Comparison of ENCODE assay signal across 25 cellular contexts in genomic region chr19:35724560-35724959, GRCh38. TPM values are rescaled to one million over a fixed set of nuclear protein-coding genes. Genes with fewer than 3 reads are reported as not detected.
"Had no signal": no experiment of that assay in that cellular context is flagged by ENCODE, and none has a peak within 500 bp of the region (broad histone marks: within the 10 kb centered on the region; RNA-seq: fewer than 3 reads in every experiment).

No MANE protein-coding gene starts in this region.

- H3K27ac Mint-ChIP-seq: activated CD4-positive, alpha-beta T cell treated with anti-CD3 and anti-CD28 coated beads, Interleukin-2, amount 10 ng/mL, durations not matched to agents 7 days and 5 days; activated CD8-positive, alpha-beta T cell treated with anti-CD3 and anti-CD28 coated beads, Interleukin-2, amount 10 ng/mL, durations not matched to agents 7 days and 5 days had no signal

- DNase-seq: activated CD4-positive, alpha-beta T cell treated with anti-CD3 and anti-CD28 coated beads, Interleukin-2, amount 10 ng/mL, durations not matched to agents 7 days and 5 days; activated CD4-positive, CD25-positive, alpha-beta regulatory T cell treated with anti-CD3 and anti-CD28 coated beads, Interleukin-2, amount 50 U/mL, for 72 hours; activated CD8-positive, alpha-beta T cell treated with anti-CD3 and anti-CD28 coated beads, Interleukin-2, amount 10 ng/mL, durations not matched to agents 7 days and 5 days; activated naive CD4-positive, alpha-beta T cell treated with Interleukin-2 at 50 U/mL for 16 hours; amygdala; naive B cell; stimulated activated CD4-positive, alpha-beta T cell treated with anti-CD3 and anti-CD28 coated beads, Interleukin-4, amount 100 ng/mL, for 1 hour; stimulated activated naive CD4-positive, alpha-beta T cell treated with Interleukin-2 at 50 U/mL for 16 hours; substantia nigra; T-helper 1 cell; thyroid gland; upper lobe of right lung; WERI-Rb-1 had no signal

- H3K9me3 Mint-ChIP-seq: activated CD4-positive, alpha-beta T cell treated with anti-CD3 and anti-CD28 coated beads, Interleukin-2, amount 10 ng/mL, durations not matched to agents 7 days and 5 days; naive B cell had no signal

- ATAC-seq: activated CD8-positive, alpha-beta T cell treated with anti-CD3 and anti-CD28 coated beads, Interleukin-2, amount 10 ng/mL, durations not matched to agents 7 days and 5 days; left lobe of liver; upper lobe of right lung had no signal

- H3K4me3 ChIP-seq: coronary artery, lung, thyroid gland, upper lobe of right lung had no signal

- H3K27me3 Mint-ChIP-seq: activated CD4-positive, alpha-beta T cell treated with anti-CD3 and anti-CD28 coated beads, Interleukin-2, amount 10 ng/mL, durations not matched to agents 7 days and 5 days; naive B cell had no signal

- H3K27ac ChIP-seq: coronary artery, thyroid gland, upper lobe of right lung, WERI-Rb-1 had no signal

- H3K4me3 Mint-ChIP-seq: activated CD4-positive, alpha-beta T cell treated with anti-CD3 and anti-CD28 coated beads, Interleukin-2, amount 10 ng/mL, durations not matched to agents 7 days and 5 days; activated CD8-positive, alpha-beta T cell treated with anti-CD3 and anti-CD28 coated beads, Interleukin-2, amount 10 ng/mL, durations not matched to agents 7 days and 5 days had no signal

- H3K9me3 ChIP-seq: thyroid gland, upper lobe of right lung had no signal

- H3K27me3 ChIP-seq: thyroid gland, upper lobe of right lung had no signal

- FAIRE-seq: bronchial epithelial cell, keratinocyte, TTC549 had no signal

RNA-seq across cellular contexts. Expression of gene ZBTB32, which starts 20.2 kb away (rescaled TPM):
- total RNA-seq: bronchial epithelial cell, epithelial cell of proximal tubule, fibroblast of villous mesenchyme, mesenteric fat pad, posterior vena cava, renal cortical epithelial cell, thyroid gland had no signal
- polyA plus RNA-seq: keratinocyte, neural cell had no signal
